Comparison of ENCODE assay signal across 8 cellular contexts in the genomic region with DNA sequence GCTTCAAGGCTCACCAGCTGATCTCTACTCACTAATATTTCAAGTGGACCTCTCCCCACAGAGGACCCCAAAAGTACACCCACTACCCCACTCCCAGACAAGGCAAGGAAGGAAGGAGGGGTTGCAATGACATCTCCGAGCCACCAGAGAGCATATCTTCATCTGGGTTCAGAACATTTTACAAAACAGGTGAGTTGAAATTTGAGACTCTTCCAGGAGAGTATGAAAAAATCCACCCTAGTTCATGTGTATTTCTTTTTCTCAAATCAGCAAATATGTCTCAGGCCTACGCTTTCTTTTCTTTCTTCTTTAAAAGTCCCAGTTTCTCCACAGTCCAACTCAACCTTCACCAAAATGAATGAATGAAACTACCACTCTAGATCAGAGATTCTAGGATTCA.
DNase-seq lines count a peak whose midpoint lies in the region; ATAC-seq, FAIRE-seq and TF ChIP-seq lines count a peak whose summit lies in the region.

No MANE protein-coding gene starts in this region.

- no peaks in the 10 kb centered on the region for H3K9me3 ChIP-seq in right atrium auricular region

- no peak overlapping the region for H3K4me3 Mint-ChIP-seq in T-cell

- peaks cover 0 to 37% of the 10 kb centered on the region in 2 donors for H3K4me1 ChIP-seq in right atrium auricular region

- peak; percentile 36 to 66 for TF ChIP-seq CTCF in right atrium auricular region (IDR thresholded peaks at IDR 0.05)

- ATAC-seq in Right ventricle myocardium superior (ENCODE audit: poor library complexity) (peak; percentile 16), Right ventricle myocardium inferior (no peak), T-cell (replicated peaks in 1 of 4) (peak in 3 of 4 experiments; percentile 48 to 49 (median 48)), HG03378 (IDR thresholded peaks at IDR 0.05; ENCODE audit: unreplicated experiment) (no peak)

- POLR2A ChIA-PET in T-cell (lab: Charles Lee): no interaction called here

- FAIRE-seq in urothelium cell line (lab: Jason Lieb, UNC): no peak

- H3K36me3 ChIP-seq in right atrium auricular region: no peaks in the 10 kb centered on the region

- no peaks in the 10 kb centered on the region for H3K9me3 Mint-ChIP-seq in T-cell

- H3K4me1 Mint-ChIP-seq in T-cell: peaks cover 17 to 46% (median 41%) of the 10 kb centered on the region in 3 donors

- H3K27ac ChIP-seq in right atrium auricular region: peak overlapping the region in 1 of 2 donors; percentile 17

- peak overlapping the region in 1 of 2 donors; percentile 8 for H3K27ac Mint-ChIP-seq in T-cell

- CTCF ChIA-PET in T-cell (lab: Charles Lee): interaction anchor here (1.0 to 1.1 kb wide), 2 partner anchors 60 to 63 kb away, joined by 3 to 5 read pairs; no protein-coding TSS in a partner anchor

- intact Hi-C loops in Right ventricle myocardium superior (cut with DNase I): no loop called here
- intact Hi-C loops in Right ventricle myocardium inferior (cut with DNase I): no loop called here

- no peaks in the 10 kb centered on the region for H3K27me3 ChIP-seq in right atrium auricular region

- H3K4me3 ChIP-seq in right atrium auricular region: no peak overlapping the region

- no peaks in the 10 kb centered on the region for H3K27me3 Mint-ChIP-seq in T-cell

- DNase-seq in Right ventricle myocardium superior (no peak), Right ventricle myocardium inferior (ENCODE audit: missing footprints) (no peak), T-cell (peak in 2 of 34 experiments; percentile 9 to 10), right atrium auricular region (ENCODE audit: low spot score) (no peak), urothelium cell line (ENCODE audit: low spot score) (peak; percentile 21), GOT3 (lab: John Stamatoyannopoulos, UW) (no peak), HK-2 (ENCODE audit: unreplicated experiment) (no peak)

- H3K36me3 Mint-ChIP-seq in T-cell: peaks cover 15% of the 10 kb centered on the region

Comparison
In these comparisons a context has a peak if more than half of its experiments do, and no peak if none do; other contexts are left out.
1. ATAC-seq: peak in Right ventricle myocardium superior (single experiment) and T-cell (3 of 4); none in Right ventricle myocardium inferior (single experiment) and HG03378 (single experiment).